Comparison of ENCODE assay signal across 8 cellular contexts in genomic region chr3:153595186-153595815, GRCh38.
A peak's percentile ranks its signal among the peaks of the same experiment; 100 is the strongest.
DNase-seq lines count a peak whose midpoint lies in the region; ATAC-seq and TF ChIP-seq lines count a peak whose summit lies in the region.

No MANE protein-coding gene starts in this region.

- H3K4me3 Mint-ChIP-seq in activated T-helper 17 cell treated with anti-CD3 and anti-CD28 coated beads, Interleukin-2, amount 50 U/mL, for 72 hours: no peak overlapping the region
- no peak overlapping the region for H3K4me3 Mint-ChIP-seq in activated CD4-positive, alpha-beta T cell treated with anti-CD3 and anti-CD28 coated beads, Interleukin-2, amount 10 ng/mL, durations not matched to agents 24 days and 14 days

- peak; percentile 35 for ATAC-seq in activated T-helper 17 cell treated with anti-CD3 and anti-CD28 coated beads, Interleukin-2, amount 50 U/mL, for 72 hours (replicated peaks)
- ATAC-seq in HG02840 (IDR thresholded peaks at IDR 0.05; ENCODE audit: low FRiP score, unreplicated experiment): no peak

- H3K27ac Mint-ChIP-seq in activated T-helper 17 cell treated with anti-CD3 and anti-CD28 coated beads, Interleukin-2, amount 50 U/mL, for 72 hours: no peak overlapping the region
- H3K27ac Mint-ChIP-seq in activated CD4-positive, alpha-beta T cell treated with anti-CD3 and anti-CD28 coated beads, Interleukin-2, amount 10 ng/mL, durations not matched to agents 24 days and 14 days: no peak overlapping the region

- no peak overlapping the region for H3K4me3 ChIP-seq in uterus

- H3K9me3 Mint-ChIP-seq in activated T-helper 17 cell treated with anti-CD3 and anti-CD28 coated beads, Interleukin-2, amount 50 U/mL, for 72 hours: no peaks in the 10 kb centered on the region
- no peaks in the 10 kb centered on the region for H3K9me3 Mint-ChIP-seq in activated CD4-positive, alpha-beta T cell treated with anti-CD3 and anti-CD28 coated beads, Interleukin-2, amount 10 ng/mL, durations not matched to agents 24 days and 14 days

- intact Hi-C loops in uterus (cut with DNase I; ENCODE audit: low total_unique reads): no loop called here
- intact Hi-C loops in activated CD4-positive, alpha-beta T cell treated with anti-CD3 and anti-CD28 coated beads, Interleukin-2, amount 10 ng/mL, durations not matched to agents 24 days and 14 days (cut with micrococcal nuclease): loop anchor here (2.0 to 5.0 kb wide), 2 partner anchors 552 to 568 kb away; no protein-coding TSS in a partner anchor

- DNase-seq in DMS153 treated with DMSO at 0.1 percent for 48 hours (lab: John Stamatoyannopoulos, UW; ENCODE audit: unreplicated experiment) (peak; percentile 5), DMS153 (lab: John Stamatoyannopoulos, UW) (no peak), HT1080 (ENCODE audit: low read depth) (peak; percentile 71), inferior parietal cortex (ENCODE audit: extremely low spot score) (peak; percentile 31), uterus (no peak)
- DNase-seq in activated CD4-positive, alpha-beta T cell treated with anti-CD3 and anti-CD28 coated beads, Interleukin-2, amount 10 ng/mL, durations not matched to agents 24 days and 14 days: no peak

- peaks cover 0 to 6% of the 10 kb centered on the region in 2 donors for H3K36me3 ChIP-seq in uterus

- H3K27ac ChIP-seq in uterus: no peak overlapping the region

- no peaks in the 10 kb centered on the region for H3K4me1 Mint-ChIP-seq in activated T-helper 17 cell treated with anti-CD3 and anti-CD28 coated beads, Interleukin-2, amount 50 U/mL, for 72 hours
- H3K4me1 Mint-ChIP-seq in activated CD4-positive, alpha-beta T cell treated with anti-CD3 and anti-CD28 coated beads, Interleukin-2, amount 10 ng/mL, durations not matched to agents 24 days and 14 days: peaks cover 5% of the 10 kb centered on the region

- no peak for TF ChIP-seq POLR2A in uterus (IDR thresholded peaks at IDR 0.05)

- no peaks in the 10 kb centered on the region for H3K27me3 ChIP-seq in uterus

- H3K9me3 ChIP-seq in uterus: no peaks in the 10 kb centered on the region

- no peaks in the 10 kb centered on the region for H3K27me3 Mint-ChIP-seq in activated T-helper 17 cell treated with anti-CD3 and anti-CD28 coated beads, Interleukin-2, amount 50 U/mL, for 72 hours
- no peaks in the 10 kb centered on the region for H3K27me3 Mint-ChIP-seq in activated CD4-positive, alpha-beta T cell treated with anti-CD3 and anti-CD28 coated beads, Interleukin-2, amount 10 ng/mL, durations not matched to agents 24 days and 14 days

- no peaks in the 10 kb centered on the region for H3K36me3 Mint-ChIP-seq in activated T-helper 17 cell treated with anti-CD3 and anti-CD28 coated beads, Interleukin-2, amount 50 U/mL, for 72 hours (ENCODE audit: low read depth)
- H3K36me3 Mint-ChIP-seq in activated CD4-positive, alpha-beta T cell treated with anti-CD3 and anti-CD28 coated beads, Interleukin-2, amount 10 ng/mL, durations not matched to agents 24 days and 14 days (ENCODE audit: low read depth): no peaks in the 10 kb centered on the region

- TF ChIP-seq CTCF in uterus (IDR thresholded peaks at IDR 0.05): peak; percentile 25 to 60 (median 46)

- H3K4me1 ChIP-seq in uterus: no peaks in the 10 kb centered on the region

Comparison
In these comparisons a context has a peak if more than half of its experiments do, and no peak if none do; other contexts are left out.
1. DNase-seq: peak in DMS153 treated with DMSO at 0.1 percent for 48 hours (single experiment), HT1080 (single experiment) and inferior parietal cortex (single experiment); none in DMS153 (single experiment), uterus (0 of 2) and activated CD4-positive, alpha-beta T cell treated with anti-CD3 and anti-CD28 coated beads, Interleukin-2, amount 10 ng/mL, durations not matched to agents 24 days and 14 days (single experiment).